ENCODE assay signal across 20 cellular contexts in genomic region chrX:145953628-145954027, GRCh38.
DNase-seq lines count a peak whose midpoint lies in the region; ATAC-seq, FAIRE-seq and TF ChIP-seq lines count a peak whose summit lies in the region.
"Had no signal": no experiment of that assay in that cellular context is flagged by ENCODE, and none has a peak within 500 bp of the region (broad histone marks: within the 10 kb centered on the region; RNA-seq: fewer than 3 reads in every experiment).

No MANE protein-coding gene starts in this region.

- H3K27me3 ChIP-seq in liver (ENCODE audit: control insufficient read depth in 4 of 4, insufficient read depth in 4 of 4, low read length in 3 of 4) (no peaks in the 10 kb centered on the region), HepG2 (ENCODE audit: control insufficient read depth in 1 of 2, insufficient read depth in 2 of 2, low read length in 2 of 2) (no peaks in the 10 kb centered on the region)

- H3K79me2 ChIP-seq in HepG2 (ENCODE audit: insufficient read depth, low read length): no peaks in the 10 kb centered on the region

- H2AFZ ChIP-seq in HepG2 (ENCODE audit: low read length): no peak overlapping the region

- H3K9ac ChIP-seq in liver (ENCODE audit: low read depth in 1 of 2, low read length in 2 of 2) (no peak overlapping the region), HepG2 (ENCODE audit: insufficient read depth, low read depth, low read length) (no peak overlapping the region)
- H3K9ac ChIP-seq: BLaER1 treated with 17β-estradiol and CSF1 and Interleukin-3, amounts not matched to agents 10 nM and 100 nM had no signal

- no peak for FAIRE-seq in HepG2 (lab: Jason Lieb, UNC)
- FAIRE-seq: A549, D721Med, G401.6, GM12891, GM19239 had no signal

- H3K4me3 ChIP-seq in liver (ENCODE audit: low read depth in 1 of 3, low read length in 3 of 3) (no peak overlapping the region), HepG2 (replicated peaks in 1 of 3; ENCODE audit: insufficient read depth in 1 of 3, low read depth in 2 of 3, low read length in 3 of 3) (no peak overlapping the region)
- H3K4me3 ChIP-seq: A549; BLaER1 treated with 17β-estradiol and CSF1 and Interleukin-3, amounts not matched to agents 10 nM and 100 nM had no signal

- TF ChIP-seq RAD21 in liver (IDR thresholded peaks at IDR 0.05): peak; percentile 56 to 65
- no peak for TF ChIP-seq RAD21 in HepG2 (CRISPR knock-in tag; IDR thresholded peaks at IDR 0.05)

- intact Hi-C loops in HepG2 (cut with micrococcal nuclease; ENCODE audit: unreplicated experiment): no loop called here

- no peaks in the 10 kb centered on the region for H4K20me1 ChIP-seq in HepG2 (ENCODE audit: insufficient read depth, low read length)
- H4K20me1 ChIP-seq: BLaER1 treated with 17β-estradiol and CSF1 and Interleukin-3, amounts not matched to agents 10 nM and 100 nM had no signal

- no TSS peak for BruUV-seq in HepG2 (replicated peaks; lab: Mats Ljungman, UMichigan)

- no peak overlapping the region for H3K27ac ChIP-seq in liver (ENCODE audit: low read depth in 1 of 2, low read length in 2 of 2)
- no peak overlapping the region for H3K27ac ChIP-seq in HepG2 (ENCODE audit: extremely low read length, insufficient read depth, low read length)
- H3K27ac ChIP-seq: 22Rv1; A549; BLaER1 treated with 17β-estradiol and CSF1 and Interleukin-3, amounts not matched to agents 10 nM and 100 nM; C4-2B had no signal

- no peaks in the 10 kb centered on the region for H3K4me1 ChIP-seq in liver (ENCODE audit: control insufficient read depth in 4 of 4, insufficient read depth in 4 of 4, low read length in 3 of 4)
- no peaks in the 10 kb centered on the region for H3K4me1 ChIP-seq in HepG2 (ENCODE audit: insufficient read depth, low read length)
- H3K4me1 ChIP-seq: A549; BLaER1 treated with 17β-estradiol and CSF1 and Interleukin-3, amounts not matched to agents 10 nM and 100 nM; Caco-2 had no signal

- POLR2A ChIA-PET in HepG2 (lab: Yijun Ruan, JAX): no interaction called here

- TF ChIP-seq CTCF in liver (IDR thresholded peaks at IDR 0.05; ENCODE audit: low read depth, low read length, missing input control) (no peak), HepG2 (CRISPR knock-in tag; IDR thresholded peaks at IDR 0.05) (no peak)

- no peak for TF ChIP-seq EP300 in HepG2 (IDR thresholded peaks at IDR 0.05; ENCODE audit: low read depth in 2 of 2, low read length in 2 of 2)
- no peak for TF ChIP-seq EP300 in HepG2 (CRISPR knock-in tag; IDR thresholded peaks at IDR 0.05; ENCODE audit: borderline replicate concordance)

- no peaks in the 10 kb centered on the region for H3K9me3 ChIP-seq in liver (ENCODE audit: control insufficient read depth in 4 of 4, low read length in 3 of 4)
- peaks cover 65% of the 10 kb centered on the region for H3K9me3 ChIP-seq in HepG2 (ENCODE audit: low read length)
- H3K9me3 ChIP-seq: A549, Caco-2 had no signal

- H3K36me3 ChIP-seq in liver (ENCODE audit: control insufficient read depth in 4 of 4, insufficient read depth in 3 of 4, low read depth in 1 of 4, low read length in 3 of 4): no peaks in the 10 kb centered on the region
- H3K36me3 ChIP-seq in HepG2 (replicated peaks in 1 of 2; ENCODE audit: control insufficient read depth in 1 of 2, insufficient read depth in 2 of 2, low read length in 2 of 2): no peaks in the 10 kb centered on the region
- H3K36me3 ChIP-seq: BLaER1 treated with 17β-estradiol and CSF1 and Interleukin-3, amounts not matched to agents 10 nM and 100 nM had no signal

- no peak for DNase-seq in HepG2 (ENCODE audit: low spot score)
- DNase-seq in left lobe of liver (ENCODE audit: low spot score): no peak
- no peak for DNase-seq in LoVo (ENCODE audit: low spot score)
- DNase-seq: AML-193; Caco-2; Calu3; CD4-positive, alpha-beta T cell; CD8-positive, alpha-beta T cell; DMS79 treated with DMSO at 0.1 percent for 48 hours; GF-D8 had no signal

- ATAC-seq in HepG2 (no peak), left lobe of liver (peak; percentile 71), GM19463 (IDR thresholded peaks at IDR 0.05; ENCODE audit: unreplicated experiment) (no peak)
- ATAC-seq: A549; CD8-positive, alpha-beta T cell had no signal

- TF ChIP-seq POLR2A in HepG2 (IDR thresholded peaks at IDR 0.05; ENCODE audit: insufficient read depth in 1 of 2, low read depth in 2 of 2, low read length in 2 of 2): no peak

- in situ Hi-C loops in HepG2 (cut with HindIII; ENCODE audit: extremely low pct_ligation_motif_present, low pct_unique_long_range_greater_than_20kb): no loop called here

- H3K4me2 ChIP-seq in HepG2 (ENCODE audit: low read depth, low read length): no peak overlapping the region
- H3K4me2 ChIP-seq: A549; BLaER1 treated with 17β-estradiol and CSF1 and Interleukin-3, amounts not matched to agents 10 nM and 100 nM had no signal

- CTCF ChIA-PET in HepG2 (lab: Yijun Ruan, JAX; ENCODE audit: low intra/inter-chr PET ratio, low total read pairs): no interaction called here

TF ChIP-seq in liver, 16 proteins besides CTCF, POLR2A, EP300 and RAD21 (continues in another document):
- TF ChIP-seq MAX (IDR thresholded peaks at IDR 0.05) (no peak), NR2F2 (IDR thresholded peaks at IDR 0.05) (no peak), YY1 (IDR thresholded peaks at IDR 0.05) (no peak), REST (IDR thresholded peaks at IDR 0.05) (no peak), SP1 (IDR thresholded peaks at IDR 0.05) (no peak), HNF4G (IDR thresholded peaks at IDR 0.05) (no peak), JUND (IDR thresholded peaks at IDR 0.05) (no peak), EGR1 (IDR thresholded peaks at IDR 0.05; ENCODE audit: low read depth in 2 of 2) (no peak)

TF ChIP-seq in HepG2, 621 proteins besides CTCF, POLR2A, EP300 and RAD21:
- TF ChIP-seq ZKSCAN5 (CRISPR knock-in tag; IDR thresholded peaks at IDR 0.05): no peak
- no peak for TF ChIP-seq CREB1 (IDR thresholded peaks at IDR 0.05)
- no peak for TF ChIP-seq CREB1 (CRISPR knock-in tag; IDR thresholded peaks at IDR 0.05)
- no peak for TF ChIP-seq PAX8 (CRISPR knock-in tag; IDR thresholded peaks at IDR 0.05; ENCODE audit: borderline replicate concordance)
- TF ChIP-seq ZNF674 (CRISPR knock-in tag; IDR thresholded peaks at IDR 0.05; ENCODE audit: low read depth): no peak
- no peak for TF ChIP-seq ZNF430 (CRISPR knock-in tag; IDR thresholded peaks at IDR 0.05)
- TF ChIP-seq HBP1 (CRISPR knock-in tag; IDR thresholded peaks at IDR 0.05; ENCODE audit: low read depth): no peak
- TF ChIP-seq ZNF414 (CRISPR knock-in tag; IDR thresholded peaks at IDR 0.05): no peak
- TF ChIP-seq IKZF4 (CRISPR knock-in tag; IDR thresholded peaks at IDR 0.05; ENCODE audit: borderline replicate concordance, low read depth, not compliant biosample characterization): no peak
- TF ChIP-seq NFE2L2 (IDR thresholded peaks at IDR 0.05; ENCODE audit: low read length): no peak
- TF ChIP-seq ZNF326 (CRISPR knock-in tag; IDR thresholded peaks at IDR 0.05; ENCODE audit: borderline replicate concordance): no peak
